ENCODE assay signal across 1 cellular context in the genomic region with DNA sequence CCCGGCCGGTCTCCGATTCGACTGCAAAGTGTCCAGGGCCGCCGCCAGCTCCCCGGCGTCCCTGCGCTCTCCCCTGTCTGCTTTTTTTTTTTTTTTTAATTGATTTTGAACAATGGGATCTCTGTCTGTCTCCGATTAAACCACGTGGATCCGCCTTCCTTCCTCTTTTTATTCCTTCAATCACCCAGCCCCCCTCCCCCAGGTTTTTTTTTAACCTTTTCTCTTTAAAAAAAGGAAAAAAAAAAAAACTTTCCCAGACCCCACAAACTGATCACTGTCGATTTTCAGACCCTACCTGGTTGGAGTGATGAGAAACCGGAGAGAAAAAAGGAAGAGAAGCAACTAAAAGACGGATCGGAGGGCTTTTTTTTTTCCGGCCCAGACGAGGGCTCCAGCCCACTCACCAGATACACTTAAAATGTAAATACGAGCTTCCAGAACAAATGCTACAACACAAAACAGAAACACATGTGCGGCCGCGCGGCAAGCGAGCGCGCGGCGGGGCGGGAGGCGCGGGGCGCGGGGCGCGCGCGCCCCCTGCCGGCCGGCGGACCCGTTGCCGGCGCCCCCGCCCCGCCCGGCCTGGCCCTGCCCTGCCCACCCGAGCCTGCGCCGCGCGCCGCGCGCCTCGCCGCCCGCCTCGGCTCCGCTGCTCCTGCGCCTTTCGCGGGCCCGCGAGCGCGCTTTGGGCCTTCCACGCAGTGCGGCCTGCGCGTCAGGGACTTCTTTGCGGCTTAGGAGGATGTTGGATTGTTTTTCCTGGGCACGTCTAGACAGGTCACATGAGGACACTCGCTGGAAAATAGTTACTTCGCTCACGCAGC.
TF ChIP-seq lines count a peak whose summit lies in the region.

RCC2 (minus strand) TSS at position 428 of the 824 bp plus-strand sequence. CDS start 1,163 bp downstream, outside the sequence.

TF ChIP-seq in HepG2, 621 proteins besides CTCF, POLR2A, EP300 and RAD21 (continued from another document and continues in another):
- TF ChIP-seq, protein P1, sequence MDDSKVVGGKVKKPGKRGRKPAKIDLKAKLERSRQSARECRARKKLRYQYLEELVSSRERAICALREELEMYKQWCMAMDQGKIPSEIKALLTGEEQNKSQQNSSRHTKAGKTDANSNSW (CRISPR knock-in tag; IDR thresholded peaks at IDR 0.05; ENCODE audit: borderline replicate concordance): no peak
- TF ChIP-seq RBFOX2 (IDR thresholded peaks at IDR 0.05; ENCODE audit: low read depth, low read length) (no peak), ZNF737 (CRISPR knock-in tag; IDR thresholded peaks at IDR 0.05; ENCODE audit: borderline replicate concordance) (no peak), KDM5A (IDR thresholded peaks at IDR 0.05; ENCODE audit: borderline replicate concordance, low read length) (peak; percentile 79), LRRFIP1 (CRISPR knock-in tag; conservative IDR thresholded peaks at IDR 0.05) (no peak), NPAS2 (CRISPR knock-in tag; IDR thresholded peaks at IDR 0.05; ENCODE audit: borderline replicate concordance) (no peak), TFAP4 (IDR thresholded peaks at IDR 0.05; ENCODE audit: borderline replicate concordance, low read depth) (peak; percentile 32; the same call in 1 of the 2 replicates), NFYC (CRISPR knock-in tag; IDR thresholded peaks at IDR 0.05) (no peak), KAT2B (IDR thresholded peaks at IDR 0.05; ENCODE audit: borderline replicate concordance, low read depth, low read length) (no peak), TMF1 (CRISPR knock-in tag; IDR thresholded peaks at IDR 0.05; ENCODE audit: low read depth) (no peak), ZNF770 (CRISPR knock-in tag; IDR thresholded peaks at IDR 0.05) (no peak), NONO (IDR thresholded peaks at IDR 0.05) (no peak), NONO (CRISPR knock-in tag; conservative IDR thresholded peaks at IDR 0.05) (no peak), NR2F6 (IDR thresholded peaks at IDR 0.05) (no peak), NR2F6 (CRISPR knock-in tag; IDR thresholded peaks at IDR 0.05) (no peak), ZNF780A (CRISPR knock-in tag; IDR thresholded peaks at IDR 0.05) (no peak), TFDP2 (CRISPR knock-in tag; IDR thresholded peaks at IDR 0.05) (peak; percentile 10; the same call in 1 of the 2 replicates), NBN (conservative IDR thresholded peaks at IDR 0.05) (no peak), SRSF4 (IDR thresholded peaks at IDR 0.05; ENCODE audit: low read depth, low read length, poor library complexity, severe bottlenecking) (no peak), ZNF34 (CRISPR knock-in tag; IDR thresholded peaks at IDR 0.05; ENCODE audit: borderline replicate concordance) (no peak), PLRG1 (conservative IDR thresholded peaks at IDR 0.05) (no peak), HDAC1 (CRISPR knock-in tag; IDR thresholded peaks at IDR 0.05) (no peak; the same call in 1 of the 2 replicates), REL (CRISPR knock-in tag; conservative IDR thresholded peaks at IDR 0.05) (no peak), KMT2A (CRISPR knock-in tag; IDR thresholded peaks at IDR 0.05) (no peak), THYN1 (CRISPR knock-in tag; IDR thresholded peaks at IDR 0.05; ENCODE audit: borderline replicate concordance, low read depth) (no peak), KDM5B (CRISPR knock-in tag; IDR thresholded peaks at IDR 0.05; ENCODE audit: borderline replicate concordance) (0 out of 2 replicates have a peak, but pooled peaks have one; percentile 34), ZNF547 (CRISPR knock-in tag; IDR thresholded peaks at IDR 0.05) (no peak), PREB (CRISPR knock-in tag; IDR thresholded peaks at IDR 0.05) (no peak), KLF6 (CRISPR knock-in tag; IDR thresholded peaks at IDR 0.05) (peak; percentile 39; the same call in 1 of the 2 replicates), MAFK (conservative IDR thresholded peaks at IDR 0.05 in 1 of 2, IDR thresholded peaks at IDR 0.05 in 1 of 2; ENCODE audit: low read length in 2 of 2) (no peak), ZNF766 (CRISPR knock-in tag; IDR thresholded peaks at IDR 0.05; ENCODE audit: borderline replicate concordance) (no peak), TCF7L2 (IDR thresholded peaks at IDR 0.05; ENCODE audit: low read depth, low read length) (no peak), KDM4B (CRISPR knock-in tag; IDR thresholded peaks at IDR 0.05) (no peak), CHD4 (IDR thresholded peaks at IDR 0.05; ENCODE audit: borderline replicate concordance, low read length) (no peak), ZNF713 (CRISPR knock-in tag; IDR thresholded peaks at IDR 0.05) (no peak), ZNF441 (CRISPR knock-in tag; IDR thresholded peaks at IDR 0.05; ENCODE audit: borderline replicate concordance) (no peak), ZNF317 (CRISPR knock-in tag; IDR thresholded peaks at IDR 0.05) (no peak), BATF2 (CRISPR knock-in tag; IDR thresholded peaks at IDR 0.05) (no peak), HIVEP1 (CRISPR knock-in tag; IDR thresholded peaks at IDR 0.05) (no peak)
- TF ChIP-seq, protein P2, sequence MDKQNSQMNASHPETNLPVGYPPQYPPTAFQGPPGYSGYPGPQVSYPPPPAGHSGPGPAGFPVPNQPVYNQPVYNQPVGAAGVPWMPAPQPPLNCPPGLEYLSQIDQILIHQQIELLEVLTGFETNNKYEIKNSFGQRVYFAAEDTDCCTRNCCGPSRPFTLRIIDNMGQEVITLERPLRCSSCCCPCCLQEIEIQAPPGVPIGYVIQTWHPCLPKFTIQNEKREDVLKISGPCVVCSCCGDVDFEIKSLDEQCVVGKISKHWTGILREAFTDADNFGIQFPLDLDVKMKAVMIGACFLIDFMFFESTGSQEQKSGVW (CRISPR knock-in tag; IDR thresholded peaks at IDR 0.05; ENCODE audit: borderline replicate concordance): no peak
- TF ChIP-seq, protein P3, sequence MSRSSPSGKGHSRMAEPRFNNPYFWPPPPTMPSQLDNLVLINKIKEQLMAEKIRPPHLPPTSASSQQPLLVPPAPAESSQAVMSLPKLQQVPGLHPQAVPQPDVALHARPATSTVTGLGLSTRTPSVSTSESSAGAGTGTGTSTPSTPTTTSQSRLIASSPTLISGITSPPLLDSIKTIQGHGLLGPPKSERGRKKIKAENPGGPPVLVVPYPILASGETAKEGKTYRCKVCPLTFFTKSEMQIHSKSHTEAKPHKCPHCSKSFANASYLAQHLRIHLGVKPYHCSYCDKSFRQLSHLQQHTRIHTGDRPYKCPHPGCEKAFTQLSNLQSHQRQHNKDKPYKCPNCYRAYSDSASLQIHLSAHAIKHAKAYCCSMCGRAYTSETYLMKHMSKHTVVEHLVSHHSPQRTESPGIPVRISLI (CRISPR knock-in tag; IDR thresholded peaks at IDR 0.05; ENCODE audit: borderline replicate concordance): peak; percentile 61; the same call in 1 of the 2 replicates
- TF ChIP-seq, protein P4, sequence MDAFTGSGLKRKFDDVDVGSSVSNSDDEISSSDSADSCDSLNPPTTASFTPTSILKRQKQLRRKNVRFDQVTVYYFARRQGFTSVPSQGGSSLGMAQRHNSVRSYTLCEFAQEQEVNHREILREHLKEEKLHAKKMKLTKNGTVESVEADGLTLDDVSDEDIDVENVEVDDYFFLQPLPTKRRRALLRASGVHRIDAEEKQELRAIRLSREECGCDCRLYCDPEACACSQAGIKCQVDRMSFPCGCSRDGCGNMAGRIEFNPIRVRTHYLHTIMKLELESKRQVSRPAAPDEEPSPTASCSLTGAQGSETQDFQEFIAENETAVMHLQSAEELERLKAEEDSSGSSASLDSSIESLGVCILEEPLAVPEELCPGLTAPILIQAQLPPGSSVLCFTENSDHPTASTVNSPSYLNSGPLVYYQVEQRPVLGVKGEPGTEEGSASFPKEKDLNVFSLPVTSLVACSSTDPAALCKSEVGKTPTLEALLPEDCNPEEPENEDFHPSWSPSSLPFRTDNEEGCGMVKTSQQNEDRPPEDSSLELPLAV (CRISPR knock-in tag; conservative IDR thresholded peaks at IDR 0.05; ENCODE audit: low read depth): no peak
- TF ChIP-seq, protein P5, sequence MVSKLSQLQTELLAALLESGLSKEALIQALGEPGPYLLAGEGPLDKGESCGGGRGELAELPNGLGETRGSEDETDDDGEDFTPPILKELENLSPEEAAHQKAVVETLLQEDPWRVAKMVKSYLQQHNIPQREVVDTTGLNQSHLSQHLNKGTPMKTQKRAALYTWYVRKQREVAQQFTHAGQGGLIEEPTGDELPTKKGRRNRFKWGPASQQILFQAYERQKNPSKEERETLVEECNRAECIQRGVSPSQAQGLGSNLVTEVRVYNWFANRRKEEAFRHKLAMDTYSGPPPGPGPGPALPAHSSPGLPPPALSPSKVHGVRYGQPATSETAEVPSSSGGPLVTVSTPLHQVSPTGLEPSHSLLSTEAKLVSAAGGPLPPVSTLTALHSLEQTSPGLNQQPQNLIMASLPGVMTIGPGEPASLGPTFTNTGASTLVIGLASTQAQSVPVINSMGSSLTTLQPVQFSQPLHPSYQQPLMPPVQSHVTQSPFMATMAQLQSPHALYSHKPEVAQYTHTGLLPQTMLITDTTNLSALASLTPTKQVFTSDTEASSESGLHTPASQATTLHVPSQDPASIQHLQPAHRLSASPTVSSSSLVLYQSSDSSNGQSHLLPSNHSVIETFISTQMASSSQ (IDR thresholded peaks at IDR 0.05; ENCODE audit: low read depth): no peak
- TF ChIP-seq, protein P5 (CRISPR knock-in tag; IDR thresholded peaks at IDR 0.05; ENCODE audit: borderline replicate concordance): no peak
